25 cellular contexts compared by ENCODE assay signal in the genomic region with DNA sequence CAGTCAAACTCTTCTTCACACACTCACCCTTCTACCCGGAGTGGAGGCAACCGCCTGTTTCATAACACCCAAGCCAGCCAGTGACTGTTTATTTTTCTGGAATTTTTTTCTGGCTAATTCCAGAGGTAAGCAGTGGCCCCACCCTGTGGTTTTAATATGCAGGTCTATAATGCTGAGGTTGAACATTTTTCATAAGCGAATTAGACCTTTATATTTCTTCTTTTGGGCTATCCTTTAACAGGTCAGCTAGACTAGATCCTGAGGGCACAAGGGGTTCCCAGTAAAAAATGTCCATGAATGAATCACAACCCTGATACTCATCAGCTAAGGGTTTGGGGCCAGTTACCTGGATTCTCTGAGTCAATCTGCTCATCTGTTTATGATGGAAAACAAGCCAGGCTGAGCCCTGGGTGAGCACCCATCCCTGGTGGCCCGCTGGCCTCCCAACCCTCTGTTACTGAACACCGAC.
A peak's percentile ranks its signal among the peaks of the same experiment; 100 is the strongest.
DNase-seq lines count a peak whose midpoint lies in the region; ATAC-seq and TF ChIP-seq lines count a peak whose summit lies in the region.
"Had no signal": no experiment of that assay in that cellular context is flagged by ENCODE, and none has a peak within 500 bp of the region (broad histone marks: within the 10 kb centered on the region; RNA-seq: fewer than 3 reads in every experiment).

No MANE protein-coding gene starts in this region.

- BruUV-seq in Calu3 (replicated peaks; lab: Mats Ljungman, UMichigan): no TSS peak

- no peaks in the 10 kb centered on the region for H3K9me3 Mint-ChIP-seq in Calu3 (ENCODE audit: low read depth, unreplicated experiment)
- H3K9me3 Mint-ChIP-seq in effector memory CD8-positive, alpha-beta T cell: no peaks in the 10 kb centered on the region
- H3K9me3 Mint-ChIP-seq: activated T-helper 17 cell treated with anti-CD3 and anti-CD28 coated beads, Interleukin-2, amount 50 U/mL, for 72 hours; central memory CD8-positive, alpha-beta T cell; IgD-negative memory B cell; mesothelial cell of epicardium; naive thymus-derived CD8-positive, alpha-beta T cell had no signal

- H3K4me1 Mint-ChIP-seq in Calu3 (ENCODE audit: low read depth, unreplicated experiment): peaks cover 55% of the 10 kb centered on the region
- peaks cover 0 to 3% of the 10 kb centered on the region in 2 donors for H3K4me1 Mint-ChIP-seq in effector memory CD8-positive, alpha-beta T cell (ENCODE audit: low read depth in 2 of 2)
- H3K4me1 Mint-ChIP-seq: activated T-helper 17 cell treated with anti-CD3 and anti-CD28 coated beads, Interleukin-2, amount 50 U/mL, for 72 hours; IgD-negative memory B cell had no signal

- TF ChIP-seq RAD21 in liver (IDR thresholded peaks at IDR 0.05): peak; percentile 64 to 68

- peaks cover 12 to 50% (median 28%) of the 10 kb centered on the region in 4 donors for H3K4me1 ChIP-seq in liver (ENCODE audit: control insufficient read depth in 4 of 4, insufficient read depth in 4 of 4, low read length in 3 of 4)

- intact Hi-C loops in Calu3 (cut with micrococcal nuclease; ENCODE audit: unreplicated experiment): no loop called here

- H3K4me3 Mint-ChIP-seq in Calu3 (ENCODE audit: low read depth, unreplicated experiment): no peak overlapping the region
- no peak overlapping the region for H3K4me3 Mint-ChIP-seq in effector memory CD8-positive, alpha-beta T cell
- H3K4me3 Mint-ChIP-seq: activated naive CD8-positive, alpha-beta T cell; activated T-helper 17 cell treated with anti-CD3 and anti-CD28 coated beads, Interleukin-2, amount 50 U/mL, for 72 hours; central memory CD8-positive, alpha-beta T cell; IgD-negative memory B cell; mesothelial cell of epicardium; naive thymus-derived CD8-positive, alpha-beta T cell had no signal

- no peak for TF ChIP-seq CTCF in choroid plexus epithelial cell (conservative IDR thresholded peaks at IDR 0.05; ENCODE audit: low read depth, low read length)
- peak; percentile 13 for TF ChIP-seq CTCF in liver (IDR thresholded peaks at IDR 0.05; ENCODE audit: low read depth, low read length, missing input control)
- TF ChIP-seq CTCF in Calu3 (IDR thresholded peaks at IDR 0.05; ENCODE audit: unreplicated experiment): no peak

- no peaks in the 10 kb centered on the region for H3K27me3 ChIP-seq in liver (ENCODE audit: control insufficient read depth in 4 of 4, insufficient read depth in 4 of 4, low read length in 3 of 4)
- H3K27me3 ChIP-seq: BLaER1, upper lobe of left lung had no signal

- no peaks in the 10 kb centered on the region for H3K27me3 Mint-ChIP-seq in Calu3 (ENCODE audit: unreplicated experiment)
- H3K27me3 Mint-ChIP-seq in effector memory CD8-positive, alpha-beta T cell: peaks cover 22 to 78% of the 10 kb centered on the region in 2 donors
- H3K27me3 Mint-ChIP-seq: activated T-helper 17 cell treated with anti-CD3 and anti-CD28 coated beads, Interleukin-2, amount 50 U/mL, for 72 hours had no signal

- H3K36me3 ChIP-seq in liver (ENCODE audit: control insufficient read depth in 4 of 4, insufficient read depth in 3 of 4, low read depth in 1 of 4, low read length in 3 of 4): peaks cover 0 to 7% (median 2%) of the 10 kb centered on the region in 4 donors

- H3K27ac Mint-ChIP-seq in Calu3 (ENCODE audit: unreplicated experiment): no peak overlapping the region
- H3K27ac Mint-ChIP-seq in effector memory CD8-positive, alpha-beta T cell: no peak overlapping the region
- H3K27ac Mint-ChIP-seq: activated naive CD8-positive, alpha-beta T cell; activated T-helper 17 cell treated with anti-CD3 and anti-CD28 coated beads, Interleukin-2, amount 50 U/mL, for 72 hours; IgD-negative memory B cell had no signal

- DNase-seq in A172 (ENCODE audit: low spot score): peak; percentile 14
- peak; percentile 52 for DNase-seq in M059J (ENCODE audit: low read depth)
- peak; percentile 28 for DNase-seq in choroid plexus epithelial cell (ENCODE audit: low read depth)
- DNase-seq in Calu3: no peak
- no peak for DNase-seq in effector memory CD8-positive, alpha-beta T cell
- DNase-seq in SKM-1 treated with dmso at 0.1 percent for 144 hours (lab: John Stamatoyannopoulos, UW; ENCODE audit: unreplicated experiment): no peak
- DNase-seq: activated CD4-positive, alpha-beta T cell treated with anti-CD3 and anti-CD28 coated beads, Interleukin-2, amount 50 U/mL, for 48 hours; activated CD4-positive, CD25-positive, alpha-beta regulatory T cell; activated CD8-positive, alpha-beta memory T cell treated with anti-CD3 and anti-CD28 coated beads, Interleukin-2, amount 50 U/mL, for 48 hours; foreskin fibroblast; naive thymus-derived CD8-positive, alpha-beta T cell; NCI-H1105 treated with DMSO at 0.1 percent for 48 hours; NCI-H2081 treated with DMSO at 0.1 percent for 48 hours; NCI-H446 treated with DMSO at 0.1 percent for 48 hours; upper lobe of left lung had no signal

- no peak overlapping the region for H3K4me3 ChIP-seq in choroid plexus epithelial cell (ENCODE audit: low read depth, low read length)
- H3K4me3 ChIP-seq in liver (ENCODE audit: low read depth in 1 of 3, low read length in 3 of 3): no peak overlapping the region
- H3K4me3 ChIP-seq: BLaER1, upper lobe of left lung had no signal

- 64% methylated on average over 5 of the region's 5 CpGs for WGBS in liver

- H3K36me3 Mint-ChIP-seq in Calu3 (ENCODE audit: insufficient read depth, unreplicated experiment): peaks cover 9% of the 10 kb centered on the region
- peaks cover 3% of the 10 kb centered on the region for H3K36me3 Mint-ChIP-seq in effector memory CD8-positive, alpha-beta T cell (ENCODE audit: insufficient read depth)
- H3K36me3 Mint-ChIP-seq: activated naive CD8-positive, alpha-beta T cell; IgD-negative memory B cell; naive thymus-derived CD8-positive, alpha-beta T cell had no signal

- H3K9ac ChIP-seq in liver (ENCODE audit: low read depth in 1 of 2, low read length in 2 of 2): no peak overlapping the region
- H3K9ac ChIP-seq: BLaER1 had no signal

- CTCF ChIA-PET in Calu3 (lab: Charles Lee): no interaction called here

- no peak for ATAC-seq in effector memory CD8-positive, alpha-beta T cell (replicated peaks)
- no peak for ATAC-seq in HG03135 (IDR thresholded peaks at IDR 0.05; ENCODE audit: unreplicated experiment)
- ATAC-seq: activated T-helper 17 cell treated with anti-CD3 and anti-CD28 coated beads, Interleukin-2, amount 50 U/mL, for 72 hours; naive thymus-derived CD8-positive, alpha-beta T cell; Right ventricle myocardium inferior had no signal

- no peaks in the 10 kb centered on the region for H3K9me3 ChIP-seq in liver (ENCODE audit: control insufficient read depth in 4 of 4, low read length in 3 of 4)
- H3K9me3 ChIP-seq: BLaER1, upper lobe of left lung had no signal

- peak overlapping the region; percentile 9 to 26 for H3K27ac ChIP-seq in liver (ENCODE audit: low read depth in 1 of 2, low read length in 2 of 2)
- H3K27ac ChIP-seq: BLaER1, epithelial cell of prostate had no signal

TF ChIP-seq in liver, 16 proteins besides CTCF, POLR2A, EP300 and RAD21:
- TF ChIP-seq FOXA2 (IDR thresholded peaks at IDR 0.05) (no peak), RXRA (IDR thresholded peaks at IDR 0.05) (peak; percentile 33 to 47), HNF4G (IDR thresholded peaks at IDR 0.05) (no peak), TAF1 (conservative IDR thresholded peaks at IDR 0.05) (no peak), FOXA1 (IDR thresholded peaks at IDR 0.05) (no peak), NR2F2 (IDR thresholded peaks at IDR 0.05) (no peak), YY1 (IDR thresholded peaks at IDR 0.05) (no peak), HNF4A (conservative IDR thresholded peaks at IDR 0.05) (peak; percentile 32 to 41)
- TF ChIP-seq, protein P1, sequence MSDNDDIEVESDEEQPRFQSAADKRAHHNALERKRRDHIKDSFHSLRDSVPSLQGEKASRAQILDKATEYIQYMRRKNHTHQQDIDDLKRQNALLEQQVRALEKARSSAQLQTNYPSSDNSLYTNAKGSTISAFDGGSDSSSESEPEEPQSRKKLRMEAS (IDR thresholded peaks at IDR 0.05): peak; percentile 57
TF ChIP-seq in liver: peak in this region for 3.

Comparison
In these comparisons a context has a peak if more than half of its experiments do, and no peak if none do; other contexts are left out.
1. DNase-seq: peak in A172 (single experiment), M059J (single experiment) and choroid plexus epithelial cell (single experiment); none in Calu3 (single experiment), effector memory CD8-positive, alpha-beta T cell (0 of 3) and SKM-1 treated with dmso at 0.1 percent for 144 hours (single experiment).